ENCODE assay signal across 23 cellular contexts in the genomic region with DNA sequence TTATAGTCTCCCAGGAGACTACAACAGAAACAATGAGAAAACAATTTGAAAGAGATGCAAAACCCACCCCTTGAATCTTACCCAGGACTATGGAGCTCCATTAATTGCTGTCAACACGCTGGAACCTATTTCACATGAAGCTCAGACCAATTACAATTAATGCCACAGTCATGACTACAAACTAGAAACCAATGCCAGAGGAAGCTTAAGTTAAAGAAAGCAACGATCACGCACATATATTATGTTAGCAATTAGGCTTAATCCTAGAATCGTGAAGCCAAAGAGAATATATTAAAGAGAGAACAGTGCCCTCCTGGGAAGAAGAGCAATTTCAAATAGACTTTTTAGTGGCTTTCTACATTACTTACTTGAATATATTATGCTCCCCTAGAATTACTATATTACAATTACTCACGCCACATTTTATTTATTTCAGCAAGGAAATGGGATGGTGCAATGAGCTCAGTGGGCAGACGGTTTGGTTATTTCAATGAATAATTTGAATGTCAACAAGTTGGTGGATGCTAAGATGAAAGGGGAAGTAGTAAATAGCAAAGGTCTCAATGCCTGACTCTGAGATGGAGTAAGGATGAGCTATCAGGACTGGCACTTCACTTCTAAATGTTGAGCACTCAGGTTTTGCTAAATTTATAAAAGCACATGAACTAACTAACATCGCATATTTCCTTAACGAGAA.
DNase-seq lines count a peak whose midpoint lies in the region; ATAC-seq and TF ChIP-seq lines count a peak whose summit lies in the region.
"Had no signal": no experiment of that assay in that cellular context is flagged by ENCODE, and none has a peak within 500 bp of the region (broad histone marks: within the 10 kb centered on the region; RNA-seq: fewer than 3 reads in every experiment).

No MANE protein-coding gene starts in this region.

- intact Hi-C loops in IMR-90 (cut with micrococcal nuclease), result loop anchor here (5.0 kb wide), 2 partner anchors 121 to 181 kb away; no protein-coding TSS in a partner anchor

- H3K9ac ChIP-seq in IMR-90 (ENCODE audit: low read depth, low read length), result no peak overlapping the region; the same call in 1 of the 2 replicates
- H3K9ac ChIP-seq: neural progenitor cell had no signal

- peak overlapping the region; percentile 81 for H2AK5ac ChIP-seq in IMR-90 (ENCODE audit: low read depth, low read length)

- 0% methylated on average over 1 of the region's 8 CpGs; no CpG with 5 or more reads in 1 of the 2 experiments for WGBS in IMR-90 (ENCODE audit: extremely low coverage in 2 of 2, insufficient read length in 1 of 2), 2 experiments

- TF ChIP-seq CTCF in AG09319 (IDR thresholded peaks at IDR 0.05; ENCODE audit: low read depth, low read length) (no peak), IMR-90 (conservative IDR thresholded peaks at IDR 0.05; ENCODE audit: low read depth, low read length) (no peak)

- POLR2A ChIA-PET in IMR-90 (lab: Charles Lee; ENCODE audit: unreplicated experiment), result no interaction called here

- peaks cover 9% of the 10 kb centered on the region for H3K4me1 Mint-ChIP-seq in memory B cell
- H3K4me1 Mint-ChIP-seq: immature natural killer cell, neural progenitor cell had no signal

- no peak overlapping the region for H3K4me3 ChIP-seq in IMR-90 (ENCODE audit: insufficient read depth, low read depth, low read length)
- H3K4me3 ChIP-seq: GM12878, left ventricle myocardium inferior, neural progenitor cell, PC-9, psoas muscle had no signal

- no peak overlapping the region for H3K27ac Mint-ChIP-seq in memory B cell
- H3K27ac Mint-ChIP-seq: immature natural killer cell, neural progenitor cell, T-helper 17 cell had no signal

- in situ Hi-C loops in IMR-90 (cut with MboI; ENCODE audit: low sequenced_read_pairs), result loop anchor here (10.0 kb wide), 1 partner anchor 271 kb away; no protein-coding TSS in a partner anchor

- no peaks in the 10 kb centered on the region for H3K9me3 Mint-ChIP-seq in memory B cell

- H3K36me3 Mint-ChIP-seq in memory B cell, result no peaks in the 10 kb centered on the region
- H3K36me3 Mint-ChIP-seq: immature natural killer cell, neural progenitor cell had no signal

- dilution Hi-C loops in IMR-90 (cut with HindIII; ENCODE audit: low sequenced_read_pairs, unreplicated experiment), result no loop called here

- ATAC-seq in IMR-90 (ENCODE audit: low read depth) (no peak), memory B cell (ENCODE audit: low read depth) (peak; percentile 48), GM19467 (IDR thresholded peaks at IDR 0.05; ENCODE audit: unreplicated experiment) (no peak)
- ATAC-seq: HepG2, psoas muscle, T-helper 17 cell had no signal

- peak overlapping the region; percentile 72; the same call in 1 of the 2 replicates for H3K23ac ChIP-seq in IMR-90 (ENCODE audit: low read depth, low read length)

- BruUV-seq in IMR-90 (replicated peaks; lab: Mats Ljungman, UMichigan), result no TSS peak

- TF ChIP-seq POLR2A in IMR-90 (IDR thresholded peaks at IDR 0.05; ENCODE audit: low read depth, low read length) (no peak), erythroblast (IDR thresholded peaks at IDR 0.05; ENCODE audit: low read length) (no peak)

- H4K5ac ChIP-seq in IMR-90 (ENCODE audit: low read depth, low read length), result peak overlapping the region; percentile 23; the same call in 1 of the 2 replicates

- H3K36me3 ChIP-seq in IMR-90 (ENCODE audit: control insufficient read depth, insufficient read depth, low read length), result no peaks in the 10 kb centered on the region; the same call in 1 of the 2 replicates
- H3K36me3 ChIP-seq: left ventricle myocardium inferior, neural progenitor cell, WERI-Rb-1 had no signal

- peak overlapping the region; percentile 81 for H3K14ac ChIP-seq in IMR-90 (replicated peaks; ENCODE audit: low read depth, low read length)

- H3K4me1 ChIP-seq in IMR-90 (ENCODE audit: control insufficient read depth, insufficient read depth, low read length), result peaks cover 14% of the 10 kb centered on the region
- H3K4me1 ChIP-seq: Caco-2, left ventricle myocardium inferior, psoas muscle had no signal

- H2AFZ ChIP-seq in IMR-90 (replicated peaks; ENCODE audit: low read length, poor library complexity), result no peak overlapping the region
- H2AFZ ChIP-seq: neural progenitor cell, PC-9 had no signal

- no peaks in the 10 kb centered on the region for H3K27me3 ChIP-seq in IMR-90 (ENCODE audit: control insufficient read depth, insufficient read depth, low read length)
- H3K27me3 ChIP-seq: neural progenitor cell had no signal

- peaks cover 39 to 63% of the 10 kb centered on the region in 2 experiments for H3K79me1 ChIP-seq in IMR-90 (ENCODE audit: low read depth in 1 of 2, low read length in 2 of 2)

- DNase-seq in AG09319 (ENCODE audit: extremely low read depth, low read depth) (peak; percentile 86), IMR-90 (no peak), NOMO-1 (lab: John Stamatoyannopoulos, UW; ENCODE audit: unreplicated experiment in 2 of 2) (peak; percentile 76 to 85), memory B cell (ENCODE audit: low spot score in 2 of 2) (no peak), DMS153 (lab: John Stamatoyannopoulos, UW) (no peak), erythroblast (lab: John Stamatoyannopoulos, UW) (no peak), cerebellum (ENCODE audit: low spot score) (no peak)
- DNase-seq: activated CD4-positive, alpha-beta T cell treated with anti-CD3 and anti-CD28 coated beads, Interleukin-2, amount 50 U/mL, for 4 hours; anterior cingulate cortex; caudate nucleus; immature natural killer cell; left ventricle myocardium inferior; PC-9; psoas muscle; stimulated activated CD8-positive, alpha-beta memory T cell treated with anti-CD3 and anti-CD28 coated beads, Interleukin-4, amount 100 ng/mL, for 48 hours; substantia nigra; T-helper 17 cell had no signal

- CTCF ChIA-PET in IMR-90 (lab: Yijun Ruan, JAX), result interaction anchor here (0.6 to 2.7 kb wide), 14 partner anchors 8 to 243 kb away, joined by 3 to 14 read pairs (median 4); no protein-coding TSS in a partner anchor

- H2BK20ac ChIP-seq in IMR-90 (ENCODE audit: low read depth, low read length), result peak overlapping the region; percentile 94

- no peak for TF ChIP-seq RAD21 in IMR-90 (IDR thresholded peaks at IDR 0.05; ENCODE audit: low read length)

- no peaks in the 10 kb centered on the region for H4K20me1 ChIP-seq in IMR-90 (ENCODE audit: insufficient read depth, low read length)

- H3K56ac ChIP-seq in IMR-90 (ENCODE audit: extremely low read depth, insufficient read depth, low read length), result peak overlapping the region; percentile 57; the same call in 1 of the 2 replicates

- peak overlapping the region; percentile 79 for H4K91ac ChIP-seq in IMR-90 (ENCODE audit: insufficient read depth, low read depth, low read length)

- H3K9me1 ChIP-seq in IMR-90 (ENCODE audit: insufficient read depth, low read length), result peaks cover 13% of the 10 kb centered on the region

- peaks cover 2% of the 10 kb centered on the region; the same call in 1 of the 2 replicates for H3K9me3 ChIP-seq in IMR-90 (ENCODE audit: control insufficient read depth, insufficient read depth, low read length)
- H3K9me3 ChIP-seq: Caco-2, left ventricle myocardium inferior, psoas muscle had no signal

- H2BK15ac ChIP-seq in IMR-90 (ENCODE audit: low read depth, low read length), result peak overlapping the region; percentile 43; the same call in 2 of the 3 replicates

- H3K27me3 Mint-ChIP-seq in memory B cell, result peaks cover 8% of the 10 kb centered on the region

- H3K4ac ChIP-seq in IMR-90 (ENCODE audit: low read depth, low read length), result peak overlapping the region; percentile 82

- H3K4me2 ChIP-seq in IMR-90 (ENCODE audit: low read depth, low read length), result no peak overlapping the region; the same call in 1 of the 2 replicates
- H3K4me2 ChIP-seq: neural progenitor cell, PC-9 had no signal

- peak overlapping the region; percentile 84 for H2BK120ac ChIP-seq in IMR-90 (ENCODE audit: low read depth, low read length)

- peak overlapping the region; percentile 96 for H2BK5ac ChIP-seq in IMR-90 (ENCODE audit: low read depth, low read length, poor library complexity, severe bottlenecking)

- H3K18ac ChIP-seq in IMR-90 (ENCODE audit: low read depth, low read length), result peak overlapping the region; percentile 28

- no peak overlapping the region for H2AK9ac ChIP-seq in IMR-90 (replicated peaks; ENCODE audit: low read depth, low read length, poor library complexity)

- H3K27ac ChIP-seq in IMR-90 (ENCODE audit: insufficient read depth, low read length), result peak overlapping the region; percentile 36; the same call in 1 of the 2 replicates
- H3K27ac ChIP-seq: left ventricle myocardium inferior, neural progenitor cell, PC-9, psoas muscle, WERI-Rb-1 had no signal

- no peak overlapping the region for H3K4me3 Mint-ChIP-seq in memory B cell
- H3K4me3 Mint-ChIP-seq: immature natural killer cell, neural progenitor cell, T-helper 17 cell had no signal

- peak overlapping the region; percentile 28 to 81; a peak in 3 of 4 replicates for H4K8ac ChIP-seq in IMR-90 (ENCODE audit: low read depth in 2 of 2, low read length in 2 of 2)

TF ChIP-seq in IMR-90, 13 proteins besides CTCF, POLR2A, EP300 and RAD21:
- no peak for TF ChIP-seq CHD1 (IDR thresholded peaks at IDR 0.05; ENCODE audit: low read depth, low read length)
- TF ChIP-seq SMC3 (IDR thresholded peaks at IDR 0.05; ENCODE audit: low read depth, low read length), result peak; percentile 16; the same call in 1 of the 2 replicates
- TF ChIP-seq MXI1 (IDR thresholded peaks at IDR 0.05; ENCODE audit: borderline replicate concordance, low read depth, low read length), result no peak
- peak; percentile 65 for TF ChIP-seq CEBPB (IDR thresholded peaks at IDR 0.05; ENCODE audit: low read depth, low read length)
- TF ChIP-seq NFE2L2 (IDR thresholded peaks at IDR 0.05; ENCODE audit: low read depth, low read length), result no peak
- TF ChIP-seq RFX5 (IDR thresholded peaks at IDR 0.05; ENCODE audit: low read depth, low read length), result no peak

Comparison
In these comparisons a context has a peak if more than half of its experiments do, and no peak if none do; other contexts are left out.
1. DNase-seq: peak in AG09319 (single experiment) and NOMO-1 (2 of 2); none in IMR-90 (single experiment), memory B cell (0 of 2), DMS153 (single experiment), erythroblast (0 of 2) and cerebellum (single experiment).